In the genomic region with DNA sequence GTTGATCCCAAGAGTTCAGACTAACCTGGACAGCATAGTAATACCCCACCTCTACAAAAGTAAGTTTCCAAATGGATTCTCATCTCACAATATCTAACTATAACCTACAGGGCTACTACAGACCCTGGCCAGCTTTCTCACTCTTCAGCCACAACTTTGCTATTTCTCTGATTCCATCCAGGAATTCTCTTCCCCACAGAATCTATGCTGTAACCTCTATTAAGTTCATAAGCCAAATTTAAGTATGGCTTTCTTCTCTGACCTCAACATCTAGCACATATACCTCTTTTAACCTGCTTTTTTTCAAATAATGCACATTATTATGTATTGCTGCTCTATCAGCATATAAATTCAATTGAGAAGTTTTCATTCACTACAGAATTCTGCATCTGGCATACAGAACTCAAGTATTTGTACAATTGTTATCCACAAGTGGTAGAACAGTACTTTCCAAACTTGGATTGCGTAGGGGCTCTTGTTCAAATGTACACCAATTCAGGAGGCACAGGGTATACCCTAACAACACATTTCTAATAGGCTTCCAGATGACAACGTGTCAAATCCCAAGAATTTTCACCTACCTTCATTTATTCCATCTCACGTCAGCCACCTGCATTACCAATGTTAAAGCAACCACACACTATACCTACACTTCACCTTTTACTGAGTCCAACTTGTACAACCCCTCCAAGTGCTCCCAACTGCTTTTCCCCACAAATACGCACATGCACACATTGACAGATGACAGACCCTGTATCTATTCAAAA, we compare ENCODE assay signal across 11 cellular contexts. TPM values are rescaled to one million over a fixed set of nuclear protein-coding genes. Genes with fewer than 3 reads are reported as not detected.
DNase-seq lines count a peak whose midpoint lies in the region; FAIRE-seq and TF ChIP-seq lines count a peak whose summit lies in the region.
"Had no signal": no experiment of that assay in that cellular context is flagged by ENCODE, and none has a peak within 500 bp of the region (broad histone marks: within the 10 kb centered on the region; RNA-seq: fewer than 3 reads in every experiment).

No MANE protein-coding gene starts in this region.

- H3K9me3 ChIP-seq in OCI-LY7 (ENCODE audit: low read length) (no peaks in the 10 kb centered on the region), iPS-18a (ENCODE audit: control insufficient read depth, low read depth, low read length) (no peaks in the 10 kb centered on the region)

- TF ChIP-seq CTCF in OCI-LY7 (conservative IDR thresholded peaks at IDR 0.05; ENCODE audit: low read length) = no peak

- intact Hi-C loops in OCI-LY7 (cut with micrococcal nuclease; ENCODE audit: unreplicated experiment) = no loop called here

- H3K36me3 ChIP-seq in OCI-LY7 (ENCODE audit: insufficient read depth, low read length) (peaks cover 80% of the 10 kb centered on the region), iPS-18a (ENCODE audit: control insufficient read depth, low read depth, low read length) (peaks cover 33% of the 10 kb centered on the region)

- peak; percentile 70 for TF ChIP-seq POLR2A in GM12891 (IDR thresholded peaks at IDR 0.05; ENCODE audit: low read depth, low read length)

- BruUV-seq in OCI-LY7 (replicated peaks; lab: Mats Ljungman, UMichigan) = no TSS peak

- POLR2A ChIA-PET in OCI-LY7 (lab: Charles Lee) = no interaction called here

- no peaks in the 10 kb centered on the region for H3K27me3 ChIP-seq in iPS-18a (ENCODE audit: control insufficient read depth, insufficient read depth, low read length)

- H3K4me1 ChIP-seq in OCI-LY7 (ENCODE audit: insufficient read depth, low read length, poor library complexity, severe bottlenecking) (peaks cover 41% of the 10 kb centered on the region), iPS-18a (ENCODE audit: control insufficient read depth, low read depth, low read length) (peaks cover 9% of the 10 kb centered on the region)

- peak overlapping the region; percentile 23 for H3K27ac ChIP-seq in OCI-LY7 (ENCODE audit: low read depth, low read length, poor library complexity, severe bottlenecking)
- no peak overlapping the region for H3K27ac ChIP-seq in iPS-18a (ENCODE audit: low read length)
- H3K27ac ChIP-seq: parathyroid adenoma had no signal

- H3K4me2 ChIP-seq in OCI-LY7 (ENCODE audit: low read length) = peak overlapping the region; percentile 76

- H3K9ac ChIP-seq in iPS-18a (ENCODE audit: low read length) = peak overlapping the region; percentile 10
- H3K9ac ChIP-seq: parathyroid adenoma had no signal

- peaks cover 41% of the 10 kb centered on the region for H4K20me1 ChIP-seq in OCI-LY7 (ENCODE audit: insufficient read depth, low read length)

- FAIRE-seq in GM12891 (lab: Jason Lieb, UNC) = no peak
- FAIRE-seq: GM19239 had no signal

- H3K4me3 ChIP-seq in OCI-LY7 (ENCODE audit: low read depth, low read length, poor library complexity, severe bottlenecking) (no peak overlapping the region), iPS-18a (ENCODE audit: low read length) (no peak overlapping the region)

- H3K9me2 ChIP-seq in OCI-LY7 (ENCODE audit: insufficient read depth, low read length) = no peaks in the 10 kb centered on the region

- no peak overlapping the region for H2AFZ ChIP-seq in OCI-LY7 (ENCODE audit: low read length)
- H2AFZ ChIP-seq: parathyroid adenoma had no signal

- peaks cover 60% of the 10 kb centered on the region for H3K79me2 ChIP-seq in OCI-LY7 (ENCODE audit: insufficient read depth, low read depth, low read length)

- DNase-seq in GM12891 (ENCODE audit: insufficient read length, low spot score) = no peak
- no peak for DNase-seq in OCI-LY7 (ENCODE audit: low spot score)
- no peak for DNase-seq in NAMALWA (ENCODE audit: low spot score)
- no peak for DNase-seq in DMS153 treated with DMSO at 0.1 percent for 48 hours (lab: John Stamatoyannopoulos, UW; ENCODE audit: unreplicated experiment)
- DNase-seq in amniotic stem cell (lab: John Stamatoyannopoulos, UW) = no peak
- DNase-seq: activated naive CD4-positive, alpha-beta T cell treated with anti-CD3 and anti-CD28 coated beads, Interleukin-2, amount 50 U/mL, for 16 hours; GDM1; islet precursor cell had no signal

- CTCF ChIA-PET in OCI-LY7 (lab: Charles Lee; ENCODE audit: unreplicated experiment) = no interaction called here

TF ChIP-seq in GM12891, 5 proteins besides CTCF, POLR2A, EP300 and RAD21:
- peak; percentile 83 for TF ChIP-seq POLR2AphosphoS5 (IDR thresholded peaks at IDR 0.05; ENCODE audit: low read depth, low read length)
- no peak for TF ChIP-seq TAF1 (IDR thresholded peaks at IDR 0.05; ENCODE audit: low read depth, low read length)
- no peak for TF ChIP-seq POU2F2 (IDR thresholded peaks at IDR 0.05; ENCODE audit: low read depth, low read length)
- no peak for TF ChIP-seq SPI1 (IDR thresholded peaks at IDR 0.05; ENCODE audit: low read depth, low read length)
- TF ChIP-seq PAX5 (IDR thresholded peaks at IDR 0.05; ENCODE audit: insufficient read depth, low read length, severe bottlenecking) = no peak

RNA-seq across cellular contexts. Expression of gene RPS29, which starts 3.8 kb away (rescaled TPM):
- polyA plus RNA-seq in GM12891 (2012; ENCODE audit: low read depth, missing spikeins) = 17,495 TPM
- 3,800 and 6,504 TPM in 2 replicates for total RNA-seq in OCI-LY7 (2014; rRNA removed; shearing (Covaris generic))
- total RNA-seq in OCI-LY7 (2022) = 2,010 and 2,518 TPM in 2 replicates

RNA-seq across cellular contexts. Expression of gene LRR1, which starts 16.3 kb away (rescaled TPM):
- polyA plus RNA-seq in GM12891 (2012; ENCODE audit: low read depth, missing spikeins) = 26.4 TPM
- total RNA-seq in OCI-LY7 (2014; rRNA removed; shearing (Covaris generic)) = 83.4 and 89.8 TPM in 2 replicates
- 73.0 and 80.3 TPM in 2 replicates for total RNA-seq in OCI-LY7 (2022)

RNA-seq across cellular contexts. Expression of gene RPL36AL, which starts 38.0 kb away (rescaled TPM):
- 690 TPM for polyA plus RNA-seq in GM12891 (2012; ENCODE audit: low read depth, missing spikeins)
- total RNA-seq in OCI-LY7 (2014; rRNA removed; shearing (Covaris generic)) = 257 and 441 TPM in 2 replicates
- total RNA-seq in OCI-LY7 (2022) = 306 and 313 TPM in 2 replicates

RNA-seq across cellular contexts. Expression of gene MGAT2, which starts 38.2 kb away (rescaled TPM):
- 23.4 TPM for polyA plus RNA-seq in GM12891 (2012; ENCODE audit: low read depth, missing spikeins)
- 79.3 and 83.5 TPM in 2 replicates for total RNA-seq in OCI-LY7 (2014; rRNA removed; shearing (Covaris generic))
- total RNA-seq in OCI-LY7 (2022) = 70.0 and 71.7 TPM in 2 replicates

RNA-seq across cellular contexts. Expression of gene DNAAF2, which starts 52.6 kb away (rescaled TPM):
- polyA plus RNA-seq in GM12891 (2012; ENCODE audit: low read depth, missing spikeins) = 4.4 TPM
- total RNA-seq in OCI-LY7 (2014; rRNA removed; shearing (Covaris generic)) = 14.7 and 17.2 TPM in 2 replicates
- 9.7 and 11.6 TPM in 2 replicates for total RNA-seq in OCI-LY7 (2022)
